1 cellular context compared by ENCODE assay signal in the genomic region with DNA sequence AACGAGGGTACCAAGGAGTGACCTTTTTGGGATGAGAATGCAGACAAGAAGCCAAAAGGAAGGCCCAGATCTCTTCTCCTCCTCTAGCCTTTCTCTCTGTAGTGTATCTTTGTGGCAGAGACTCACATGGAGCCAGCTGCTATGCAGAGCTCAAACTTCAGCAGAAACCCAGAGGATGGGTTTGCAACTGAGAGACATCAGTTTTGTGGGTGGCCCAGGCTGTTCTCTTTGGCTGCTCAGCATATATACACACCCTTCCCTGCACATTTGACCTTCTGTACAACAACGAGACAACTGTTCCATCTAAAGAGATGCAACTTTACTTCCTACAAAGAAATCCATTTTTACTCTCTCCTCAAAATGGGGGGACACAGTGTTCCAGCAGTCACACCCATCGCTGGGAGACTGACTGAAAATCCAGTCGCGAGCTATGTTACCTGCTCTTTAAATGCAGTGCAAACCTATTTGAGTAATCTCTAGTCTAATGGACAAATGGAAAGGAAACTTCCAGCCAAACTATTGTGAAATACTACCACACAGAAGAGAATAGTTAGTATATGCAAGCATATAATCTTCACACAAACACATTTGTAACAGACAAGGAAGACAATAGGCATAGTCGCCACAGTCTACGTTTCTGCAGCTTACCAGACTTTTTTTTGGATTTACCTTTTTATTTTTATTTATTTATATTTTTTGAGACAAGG.
A peak's percentile ranks its signal among the peaks of the same experiment; 100 is the strongest.
TF ChIP-seq lines count a peak whose summit lies in the region.

No MANE protein-coding gene starts in this region.

TF ChIP-seq in H1, 55 proteins besides CTCF, POLR2A, EP300 and RAD21:
- TF ChIP-seq RFX5 (IDR thresholded peaks at IDR 0.05; ENCODE audit: borderline replicate concordance, low read depth, low read length) (no peak), NANOG (IDR thresholded peaks at IDR 0.05; ENCODE audit: insufficient read depth, low read depth, low read length, poor library complexity, severe bottlenecking) (no peak), CEBPB (IDR thresholded peaks at IDR 0.05; ENCODE audit: low read depth, low read length) (0 out of 2 replicates have a peak, but pooled peaks have one; percentile 4), BRCA1 (IDR thresholded peaks at IDR 0.05; ENCODE audit: low read depth, low read length) (no peak), TEAD4 (IDR thresholded peaks at IDR 0.05; ENCODE audit: low read depth, low read length) (no peak)
